ENCODE assay signal across 22 cellular contexts in the genomic region with DNA sequence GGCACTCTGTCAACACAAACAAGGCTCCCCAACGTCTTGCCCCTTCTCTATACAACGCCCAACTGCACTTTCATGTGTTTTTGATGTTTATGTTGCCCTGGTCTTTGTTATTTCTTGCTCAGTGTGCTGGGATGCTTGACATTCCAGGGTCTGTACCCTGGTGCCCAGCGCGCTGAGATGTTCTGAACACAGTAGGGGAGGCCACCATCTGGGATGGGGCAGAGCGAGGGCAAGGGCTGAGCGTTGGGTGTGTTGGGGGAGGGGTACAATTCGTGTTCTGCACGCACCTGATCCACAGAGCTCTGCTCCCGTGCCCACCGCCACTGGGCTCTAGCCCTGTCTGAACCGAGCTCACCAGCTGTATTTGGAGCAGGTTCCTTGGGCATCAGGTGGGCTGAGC.
"Had no signal": no experiment of that assay in that cellular context is flagged by ENCODE, and none has a peak within 500 bp of the region (broad histone marks: within the 10 kb centered on the region; RNA-seq: fewer than 3 reads in every experiment).

No MANE protein-coding gene starts in this region.

- H3K27me3 ChIP-seq: brain microvascular endothelial cell, colonic mucosa, sigmoid colon, tibial nerve had no signal

- H3K4me3 ChIP-seq: colonic mucosa, sigmoid colon, tibial nerve had no signal

- H3K27me3 Mint-ChIP-seq: activated naive CD8-positive, alpha-beta T cell had no signal

- H3K36me3 ChIP-seq: colonic mucosa, neutrophil, sigmoid colon, WERI-Rb-1 had no signal

- H3K4me1 Mint-ChIP-seq: naive B cell had no signal

- H3K27ac Mint-ChIP-seq: activated naive CD8-positive, alpha-beta T cell had no signal

- H2AFZ ChIP-seq: parathyroid adenoma had no signal

- H3K4me1 ChIP-seq: colonic mucosa, parathyroid adenoma had no signal

- H3K36me3 Mint-ChIP-seq: activated naive CD8-positive, alpha-beta T cell; naive B cell had no signal

- DNase-seq: activated CD4-positive, alpha-beta T cell treated with anti-CD3 and anti-CD28 coated beads for 1 hour; activated CD4-positive, alpha-beta T cell treated with anti-CD3 and anti-CD28 coated beads, Interleukin-2, amount 50 U/mL, for 4 hours; activated T-cell treated with anti-CD3 and anti-CD28 coated beads for 4 hours; amniotic stem cell; brain microvascular endothelial cell; central memory CD4-positive, alpha-beta T cell; colonic mucosa; kidney; left ventricle myocardium superior; naive B cell; sigmoid colon; stimulated activated CD4-positive, alpha-beta T cell treated with anti-CD3 and anti-CD28 coated beads, Interleukin-12 subunit alpha, Interleukin-12 subunit beta, amount 100 ng/mL, for 4 hours; stimulated activated CD4-positive, alpha-beta T cell treated with anti-CD3 and anti-CD28 coated beads, Interleukin-1b, Interleukin-23, amount 100 ng/mL, for 48 hours; stimulated activated CD8-positive, alpha-beta memory T cell treated with anti-CD3 and anti-CD28 coated beads, Interleukin-4, amount 100 ng/mL, for 48 hours; stimulated activated naive CD4-positive, alpha-beta T cell treated with Interleukin-2 at 50 U/mL for 16 hours; SW 1271; T-helper 2 cell; WERI-Rb-1 had no signal

- H3K9me3 ChIP-seq: colonic mucosa, neutrophil, sigmoid colon, tibial nerve had no signal

- H3K9ac ChIP-seq: parathyroid adenoma had no signal

- ATAC-seq: left ventricle myocardium superior had no signal

- H3K4me3 Mint-ChIP-seq: activated naive CD8-positive, alpha-beta T cell; naive B cell had no signal

- H3K79me2 ChIP-seq: parathyroid adenoma had no signal

- H3K27ac ChIP-seq: brain microvascular endothelial cell, colonic mucosa, neutrophil, parathyroid adenoma, sigmoid colon, tibial nerve, WERI-Rb-1 had no signal

- H3K9me3 Mint-ChIP-seq: naive B cell had no signal
